In genomic region chr1:104463126-104463697, GRCh38 we compare ENCODE assay signal across 23 cellular contexts.
"Had no signal": no experiment of that assay in that cellular context is flagged by ENCODE, and none has a peak within 500 bp of the region (broad histone marks: within the 10 kb centered on the region; RNA-seq: fewer than 3 reads in every experiment).

No MANE protein-coding gene starts in this region.

- H3K4me3 ChIP-seq: SK-N-MC had no signal

- ATAC-seq: activated T-helper 17 cell treated with anti-CD3 and anti-CD28 coated beads, Interleukin-2, amount 50 U/mL, for 72 hours; T-cell had no signal

- DNase-seq: activated CD4-positive, alpha-beta memory T cell treated with anti-CD3 and anti-CD28 coated beads, Interleukin-2, amount 10 ng/mL, durations not matched to agents 7 days and 5 days; activated CD4-positive, alpha-beta T cell treated with anti-CD3 and anti-CD28 coated beads, Interleukin-2, amount 10 ng/mL, durations not matched to agents 7 days and 5 days; activated CD4-positive, CD25-positive, alpha-beta regulatory T cell; activated gamma-delta T cell; activated naive CD4-positive, alpha-beta T cell treated with anti-CD3 and anti-CD28 coated beads for 36 hours; activated T-cell treated with anti-CD3 and anti-CD28 coated beads for 4 hours; activated T-cell treated with anti-CD3 and anti-CD28 coated beads, Interleukin-2, amount 50 U/mL, for 48 hours; amygdala; Kasumi-1; KBM-7; NCI-H1048; NCI-H1417; NCI-H1930; NCI-H2171; NCI-H226; NCI-H69; NK-92 treated with Interleukin-12 subunit alpha and Interleukin-12 subunit beta, amount 100 ng/mL, for 24 hours; SIG-M5; T-cell; T-helper 2 cell; T1000 had no signal

- H3K27ac ChIP-seq: SK-N-MC had no signal
